In the genomic region with DNA sequence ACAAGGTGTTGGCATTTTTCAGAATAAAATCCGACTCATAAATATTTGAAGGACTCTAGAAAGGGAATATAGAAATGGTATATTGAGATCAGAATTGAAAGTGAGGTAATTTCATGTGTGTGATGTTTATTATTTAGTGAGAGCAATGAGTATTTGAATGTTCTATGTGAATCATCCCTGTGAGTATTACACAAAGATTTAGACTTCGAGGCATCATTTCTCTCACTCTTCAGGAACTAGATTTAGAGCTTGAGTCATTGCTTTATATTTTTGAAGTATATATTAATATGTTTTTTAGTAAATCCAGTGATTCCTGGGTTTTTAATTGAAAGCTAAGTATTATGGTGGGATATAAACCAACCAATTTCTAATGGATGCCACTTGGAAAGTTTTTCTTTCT, we compare ENCODE assay signal across 27 cellular contexts.
"Had no signal": no experiment of that assay in that cellular context is flagged by ENCODE, and none has a peak within 500 bp of the region (broad histone marks: within the 10 kb centered on the region; RNA-seq: fewer than 3 reads in every experiment).

No MANE protein-coding gene starts in this region.

- H3K36me3 ChIP-seq: stomach, suprapubic skin, thoracic aorta, thyroid gland, tibial artery, tibial nerve, transverse colon, upper lobe of left lung, upper lobe of right lung, uterus, vagina had no signal

- FAIRE-seq: urothelium cell line had no signal

- H3K4me1 Mint-ChIP-seq: stimulated activated effector memory CD8-positive, alpha-beta T cell treated with anti-CD3 and anti-CD28 coated beads, Interleukin-12 subunit alpha, Interleukin-12 subunit beta, amount 100 ng/mL, for 72 hours; stimulated activated naive CD8-positive, alpha-beta T cell treated with anti-CD3 and anti-CD28 coated beads, Interleukin-15, amount 100 ng/mL, for 72 hours had no signal

- H3K4me1 ChIP-seq: stomach, suprapubic skin, thyroid gland, tibial nerve, transverse colon, upper lobe of left lung, upper lobe of right lung, uterus, vagina had no signal

- H3K9me3 ChIP-seq: stomach, suprapubic skin, testis, thoracic aorta, thyroid gland, tibial artery, tibial nerve, transverse colon, upper lobe of right lung, uterus, vagina had no signal

- ATAC-seq: stimulated activated effector memory CD8-positive, alpha-beta T cell treated with anti-CD3 and anti-CD28 coated beads, Interleukin-12 subunit alpha, Interleukin-12 subunit beta, amount 100 ng/mL, for 72 hours; stimulated activated memory B cell treated with anti-CD40 and anti-IgM and Interleukin-4, amounts not matched to agents 10 μg/mL and 1 μg/mL and 100 μg/mL, for 72 hours; stimulated activated naive B cell treated with anti-CD40 and anti-IgM and Interleukin-4, amounts not matched to agents 10 μg/mL and 1 μg/mL and 100 μg/mL, for 72 hours; stimulated activated naive CD8-positive, alpha-beta T cell treated with anti-CD3 and anti-CD28 coated beads, Interleukin-15, amount 100 ng/mL, for 72 hours; upper lobe of right lung had no signal

- H3K9me3 Mint-ChIP-seq: stimulated activated effector memory CD8-positive, alpha-beta T cell treated with anti-CD3 and anti-CD28 coated beads, Interleukin-12 subunit alpha, Interleukin-12 subunit beta, amount 100 ng/mL, for 72 hours; stimulated activated memory B cell treated with anti-CD40 and anti-IgM and Interleukin-4, amounts not matched to agents 10 μg/mL and 1 μg/mL and 100 μg/mL, for 72 hours; stimulated activated naive B cell treated with anti-CD40 and anti-IgM and Interleukin-4, amounts not matched to agents 10 μg/mL and 1 μg/mL and 100 μg/mL, for 72 hours; stimulated activated naive CD8-positive, alpha-beta T cell treated with anti-CD3 and anti-CD28 coated beads, Interleukin-15, amount 100 ng/mL, for 72 hours; stimulated activated naive CD8-positive, alpha-beta T cell treated with anti-CD3 and anti-CD28 coated beads, Interleukin-15, Interleukin-2, amounts not matched to agents 100 ng/mL and 50 ng/mL, for 24 hours had no signal

- H3K4me3 Mint-ChIP-seq: stimulated activated effector memory CD8-positive, alpha-beta T cell treated with anti-CD3 and anti-CD28 coated beads, Interleukin-12 subunit alpha, Interleukin-12 subunit beta, amount 100 ng/mL, for 72 hours; stimulated activated memory B cell treated with anti-CD40 and anti-IgM and Interleukin-4, amounts not matched to agents 10 μg/mL and 1 μg/mL and 100 μg/mL, for 72 hours; stimulated activated naive B cell treated with anti-CD40 and anti-IgM and Interleukin-4, amounts not matched to agents 10 μg/mL and 1 μg/mL and 100 μg/mL, for 72 hours; stimulated activated naive CD8-positive, alpha-beta T cell treated with anti-CD3 and anti-CD28 coated beads, Interleukin-15, amount 100 ng/mL, for 72 hours; stimulated activated naive CD8-positive, alpha-beta T cell treated with anti-CD3 and anti-CD28 coated beads, Interleukin-15, Interleukin-2, amounts not matched to agents 100 ng/mL and 50 ng/mL, for 24 hours; type B pancreatic cell had no signal

- H3K4me3 ChIP-seq: stomach, suprapubic skin, testis, thoracic aorta, thyroid gland, tibial artery, tibial nerve, transverse colon, upper lobe of left lung, upper lobe of right lung, uterus, vagina had no signal

- DNase-seq: stimulated activated CD4-positive, alpha-beta T cell treated with anti-CD3 and anti-CD28 coated beads, Interleukin-2, amount 100 ng/mL, for 48 hours; stimulated activated CD4-positive, alpha-beta T cell treated with anti-CD3 and anti-CD28 coated beads, Interleukin-4, amount 100 ng/mL, for 1 hour; stimulated activated CD4-positive, alpha-beta T cell treated with anti-CD3 and anti-CD28 coated beads, Interleukin-4, amount 100 ng/mL, for 24 hours; stimulated activated CD4-positive, alpha-beta T cell treated with anti-CD3 and anti-CD28 coated beads, Interleukin-4, amount 100 ng/mL, for 4 hours; stimulated activated CD8-positive, alpha-beta memory T cell treated with anti-CD3 and anti-CD28 coated beads, Interleukin-4, amount 100 ng/mL, for 48 hours; stimulated activated naive B cell treated with anti-CD40 and anti-IgM and Interleukin-4, amounts not matched to agents 10 μg/mL and 1 μg/mL and 100 μg/mL, for 72 hours; stimulated activated naive CD4-positive, alpha-beta T cell; stimulated activated naive CD4-positive, alpha-beta T cell treated with Interleukin-2 at 50 U/mL for 16 hours; stimulated activated naive CD8-positive, alpha-beta T cell treated with anti-CD3 and anti-CD28 coated beads, Interleukin-15, amount 100 ng/mL, for 72 hours; stomach; substantia nigra; testis; thyroid gland; tibial artery; transverse colon; upper lobe of left lung; upper lobe of right lung; uterus had no signal

- H3K27me3 Mint-ChIP-seq: stimulated activated memory B cell treated with anti-CD40 and anti-IgM and Interleukin-4, amounts not matched to agents 10 μg/mL and 1 μg/mL and 100 μg/mL, for 72 hours; stimulated activated naive B cell treated with anti-CD40 and anti-IgM and Interleukin-4, amounts not matched to agents 10 μg/mL and 1 μg/mL and 100 μg/mL, for 72 hours; stimulated activated naive CD8-positive, alpha-beta T cell treated with anti-CD3 and anti-CD28 coated beads, Interleukin-15, amount 100 ng/mL, for 72 hours; stimulated activated naive CD8-positive, alpha-beta T cell treated with anti-CD3 and anti-CD28 coated beads, Interleukin-15, Interleukin-2, amounts not matched to agents 100 ng/mL and 50 ng/mL, for 24 hours; type B pancreatic cell had no signal

- H3K36me3 Mint-ChIP-seq: stimulated activated effector memory CD8-positive, alpha-beta T cell treated with anti-CD3 and anti-CD28 coated beads, Interleukin-12 subunit alpha, Interleukin-12 subunit beta, amount 100 ng/mL, for 72 hours; stimulated activated memory B cell treated with anti-CD40 and anti-IgM and Interleukin-4, amounts not matched to agents 10 μg/mL and 1 μg/mL and 100 μg/mL, for 72 hours; stimulated activated naive B cell treated with anti-CD40 and anti-IgM and Interleukin-4, amounts not matched to agents 10 μg/mL and 1 μg/mL and 100 μg/mL, for 72 hours; type B pancreatic cell had no signal

- H3K27ac Mint-ChIP-seq: stimulated activated effector memory CD8-positive, alpha-beta T cell treated with anti-CD3 and anti-CD28 coated beads, Interleukin-12 subunit alpha, Interleukin-12 subunit beta, amount 100 ng/mL, for 72 hours; stimulated activated memory B cell treated with anti-CD40 and anti-IgM and Interleukin-4, amounts not matched to agents 10 μg/mL and 1 μg/mL and 100 μg/mL, for 72 hours; stimulated activated naive B cell treated with anti-CD40 and anti-IgM and Interleukin-4, amounts not matched to agents 10 μg/mL and 1 μg/mL and 100 μg/mL, for 72 hours; stimulated activated naive CD8-positive, alpha-beta T cell treated with anti-CD3 and anti-CD28 coated beads, Interleukin-15, amount 100 ng/mL, for 72 hours; stimulated activated naive CD8-positive, alpha-beta T cell treated with anti-CD3 and anti-CD28 coated beads, Interleukin-15, Interleukin-2, amounts not matched to agents 100 ng/mL and 50 ng/mL, for 24 hours; type B pancreatic cell had no signal

- H3K27ac ChIP-seq: stomach, suprapubic skin, testis, thoracic aorta, thyroid gland, tibial artery, tibial nerve, transverse colon, upper lobe of left lung, upper lobe of right lung, uterus, vagina had no signal

- H3K27me3 ChIP-seq: stomach, suprapubic skin, testis, thyroid gland, tibial artery, tibial nerve, transverse colon, upper lobe of left lung, upper lobe of right lung, uterus, vagina had no signal
